Comparison of ENCODE assay signal across 7 cellular contexts in the genomic region with DNA sequence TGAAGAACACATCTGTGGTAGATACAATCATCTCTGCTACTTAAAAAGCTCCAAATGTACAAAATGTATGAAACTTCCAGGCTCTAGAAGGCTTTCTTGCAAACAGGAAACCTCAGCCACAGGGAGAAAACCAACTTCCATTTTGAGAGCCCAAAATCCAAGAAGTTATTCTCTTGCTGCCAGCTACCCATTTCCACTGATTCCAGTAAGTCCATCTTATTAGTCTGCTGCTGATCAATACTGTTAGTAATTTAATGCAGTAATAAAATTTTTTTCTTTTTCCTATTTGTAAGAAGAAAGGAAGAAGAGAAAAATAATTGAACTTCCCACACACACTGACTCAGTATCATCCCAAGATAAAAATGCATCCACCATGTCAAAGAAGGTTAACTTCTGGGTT.
"Had no signal": no experiment of that assay in that cellular context is flagged by ENCODE, and none has a peak within 500 bp of the region (broad histone marks: within the 10 kb centered on the region; RNA-seq: fewer than 3 reads in every experiment).

No MANE protein-coding gene starts in this region.

- H3K4me2 ChIP-seq: KMS-11 had no signal

- FAIRE-seq: HTR-8/SVneo had no signal

- DNase-seq: GOT3, H9, HCEC 1CT, Karpas-422, KBM-7 had no signal

- H3K27ac ChIP-seq: KMS-11 had no signal

- H3K9ac ChIP-seq: KMS-11 had no signal
